ENCODE assay signal across 8 cellular contexts in genomic region chr20:31675828-31676533, GRCh38. TPM values are rescaled to one million over a fixed set of nuclear protein-coding genes. Genes with fewer than 3 reads are reported as not detected.
A peak's percentile ranks its signal among the peaks of the same experiment; 100 is the strongest.
DNase-seq lines count a peak whose midpoint lies in the region; ATAC-seq and TF ChIP-seq lines count a peak whose summit lies in the region.

No MANE protein-coding gene starts in this region.

- H3K27ac ChIP-seq in DND-41 (ENCODE audit: low read length), result peak overlapping the region; percentile 94
- peak overlapping the region; percentile 100 for H3K27ac ChIP-seq in substantia nigra (ENCODE audit: low read depth, low read length, poor library complexity, severe bottlenecking)

- peak overlapping the region; percentile 62 for H3K4me2 ChIP-seq in DND-41 (ENCODE audit: insufficient read depth, low read length)

- H3K36me3 Mint-ChIP-seq in WTC11 (peaks cover 9% of the 10 kb centered on the region; the same call in 1 of the 2 replicates), chondrocyte (ENCODE audit: low read depth) (peaks cover 33% of the 10 kb centered on the region), nephron (ENCODE audit: low read depth) (peaks cover 18% of the 10 kb centered on the region)

- CTCF ChIA-PET in WTC11 (lab: Charles Lee), result interaction anchor here (1.0 to 6.3 kb wide), 5 partner anchors 11 to 119 kb away, joined by 3 to 49 read pairs (median 3); partner anchors contain the start of gene BCL2L1

- no peak overlapping the region for H3K4me3 Mint-ChIP-seq in WTC11
- H3K4me3 Mint-ChIP-seq in chondrocyte (ENCODE audit: unreplicated experiment), result no peak overlapping the region
- no peak overlapping the region for H3K4me3 Mint-ChIP-seq in nephron

- peak; percentile 71 for ATAC-seq in DND-41 (ENCODE audit: insufficient read depth, low read depth)
- ATAC-seq in HG02981 (IDR thresholded peaks at IDR 0.05; ENCODE audit: unreplicated experiment), result peak; percentile 43
- no peak for ATAC-seq in WTC11
- no peak for ATAC-seq in HG03280 (IDR thresholded peaks at IDR 0.05; ENCODE audit: unreplicated experiment)

- H3K79me2 ChIP-seq in DND-41 (ENCODE audit: insufficient read depth, low read length), result peaks cover 88% of the 10 kb centered on the region

- peaks cover 41% of the 10 kb centered on the region for H3K4me1 Mint-ChIP-seq in WTC11
- peaks cover 56% of the 10 kb centered on the region for H3K4me1 Mint-ChIP-seq in chondrocyte (ENCODE audit: low read depth)
- peaks cover 69% of the 10 kb centered on the region for H3K4me1 Mint-ChIP-seq in nephron

- peak; percentile 97 for DNase-seq in DND-41
- no peak for DNase-seq in WTC11 (ENCODE audit: low spot score)
- DNase-seq in chondrocyte (ENCODE audit: low spot score), result no peak
- peak in 3 of 49 donors; percentile 11 to 24 (median 12) for DNase-seq in substantia nigra (lab: John Stamatoyannopoulos, UW)
- no peak for DNase-seq in AG08395 (ENCODE audit: low spot score)

- H3K9me3 Mint-ChIP-seq in WTC11 (no peaks in the 10 kb centered on the region), chondrocyte (ENCODE audit: low read depth) (no peaks in the 10 kb centered on the region), nephron (no peaks in the 10 kb centered on the region)

- peak overlapping the region in 1 of 2 experiments; percentile 48; a peak in 2 of 4 replicates for H3K4me3 ChIP-seq in DND-41 (ENCODE audit: low read depth in 1 of 2, low read length in 2 of 2)

- H3K27ac Mint-ChIP-seq in WTC11 (peak overlapping the region; percentile 68; the same call in 1 of the 2 replicates), chondrocyte (ENCODE audit: unreplicated experiment) (peak overlapping the region; percentile 87), nephron (peak overlapping the region; percentile 24 to 53 (median 25))

- no peak overlapping the region for H2AFZ ChIP-seq in DND-41 (ENCODE audit: low read depth, low read length)

- H3K9me3 ChIP-seq in DND-41 (ENCODE audit: insufficient read depth, low read length, severe bottlenecking), result no peaks in the 10 kb centered on the region

- H3K4me1 ChIP-seq in DND-41 (ENCODE audit: insufficient read depth, low read length), result peaks cover 89% of the 10 kb centered on the region

- H4K20me1 ChIP-seq in DND-41 (ENCODE audit: insufficient read depth, low read length), result peaks cover 8% of the 10 kb centered on the region

- POLR2A ChIA-PET in WTC11 (lab: Charles Lee), result interaction anchor here (0.5 kb wide), 1 partner anchor 63 kb away, joined by 3 read pairs; no protein-coding TSS in a partner anchor

- H3K36me3 ChIP-seq in DND-41 (ENCODE audit: insufficient read depth, low read length), result peaks cover 76% of the 10 kb centered on the region

- H3K9ac ChIP-seq in DND-41 (ENCODE audit: low read depth, low read length), result peak overlapping the region; percentile 95

- H3K27me3 ChIP-seq in DND-41 (ENCODE audit: insufficient read depth, low read length, poor library complexity), result no peaks in the 10 kb centered on the region

- TF ChIP-seq CTCF in DND-41 (IDR thresholded peaks at IDR 0.05; ENCODE audit: borderline replicate concordance, extremely low read depth, low read length, poor library complexity, severe bottlenecking) (no peak), WTC11 (IDR thresholded peaks at IDR 0.05) (no peak), chondrocyte (IDR thresholded peaks at IDR 0.05) (no peak), nephron (IDR thresholded peaks at IDR 0.05; ENCODE audit: unreplicated experiment in 3 of 3) (no peak)

- H3K27me3 Mint-ChIP-seq in WTC11 (ENCODE audit: low read depth) (no peaks in the 10 kb centered on the region), chondrocyte (ENCODE audit: low read depth) (no peaks in the 10 kb centered on the region), nephron (ENCODE audit: low read depth) (no peaks in the 10 kb centered on the region)

TF ChIP-seq in WTC11, 78 proteins besides CTCF, POLR2A, EP300 and RAD21:
- TF ChIP-seq TEAD4 (CRISPR knock-in tag; IDR thresholded peaks at IDR 0.05) (no peak), NFYB (CRISPR knock-in tag; conservative IDR thresholded peaks at IDR 0.05; ENCODE audit: low read depth) (no peak), MXD4 (CRISPR knock-in tag; IDR thresholded peaks at IDR 0.05; ENCODE audit: borderline replicate concordance) (no peak), E2F1 (CRISPR knock-in tag; IDR thresholded peaks at IDR 0.05) (no peak), GTF2I (CRISPR knock-in tag; conservative IDR thresholded peaks at IDR 0.05) (no peak), TCF7 (CRISPR knock-in tag; IDR thresholded peaks at IDR 0.05; ENCODE audit: low read depth) (no peak), ZNF416 (CRISPR knock-in tag; IDR thresholded peaks at IDR 0.05) (no peak)

RNA-seq across cellular contexts. Expression of gene COX4I2, which starts 38.3 kb away (rescaled TPM):
- 0.44 TPM in 1 of 3 replicates, not detected in the others for total RNA-seq in WTC11 (2021)
- total RNA-seq in chondrocyte, result not detected in 3 replicates

RNA-seq across cellular contexts. Expression of gene BCL2L1, which starts 46.7 kb away (rescaled TPM):
- total RNA-seq in WTC11 (2021) (52.9 to 62.0 TPM (median 53.9 TPM) in 3 replicates), chondrocyte (55.9 to 96.1 TPM (median 90.7 TPM) in 3 replicates)

Comparison
In these comparisons a context has a peak if more than half of its experiments do, and no peak if none do; other contexts are left out.
1. ATAC-seq: peak in DND-41 (single experiment) and HG02981 (single experiment); none in WTC11 (single experiment) and HG03280 (single experiment).
2. H3K27ac Mint-ChIP-seq: peak in every context shown above with its lines; median percentile 87 in chondrocyte; 68 in WTC11; 25 in nephron.